Comparison of ENCODE assay signal across 15 cellular contexts in the genomic region with DNA sequence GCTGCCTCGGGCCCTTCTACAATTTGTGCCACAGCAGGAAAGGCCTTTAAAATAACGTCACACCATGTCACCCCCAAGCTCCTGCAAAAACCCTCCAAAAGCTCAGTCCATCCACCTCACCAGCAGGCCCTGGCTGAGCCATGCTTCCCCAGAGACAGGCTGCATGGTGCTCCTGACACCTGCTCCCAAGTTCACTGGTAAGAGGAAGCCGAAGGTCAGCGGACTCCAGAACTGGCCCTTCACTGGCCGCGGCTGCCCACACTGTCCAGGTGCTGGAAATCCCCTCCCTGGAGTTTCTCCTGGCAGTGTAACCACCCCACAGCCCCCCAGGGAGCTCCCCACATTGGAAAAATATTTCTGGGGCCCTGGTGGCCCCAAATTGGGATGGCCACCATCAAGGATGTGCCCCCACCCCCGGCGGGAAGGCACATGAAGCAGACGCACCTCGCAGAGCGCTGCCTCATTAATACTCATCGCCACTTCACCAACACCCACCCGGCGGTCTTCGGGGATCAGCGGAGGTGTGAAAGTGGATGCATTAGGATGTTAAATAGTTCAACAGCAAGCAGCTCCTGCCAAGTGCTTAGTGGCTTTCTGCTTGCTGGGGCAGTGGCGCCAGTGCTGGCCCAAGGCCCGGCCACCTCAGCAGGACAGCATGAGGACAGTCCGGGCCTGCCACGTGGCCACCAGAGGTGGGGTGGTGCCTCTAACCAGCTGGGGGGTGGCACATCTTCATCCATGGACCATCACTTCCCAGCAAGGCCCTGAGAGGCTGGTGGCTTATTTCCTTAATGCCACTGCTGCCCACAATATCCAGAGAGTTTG.
DNase-seq lines count a peak whose midpoint lies in the region; ATAC-seq and TF ChIP-seq lines count a peak whose summit lies in the region.
"Had no signal": no experiment of that assay in that cellular context is flagged by ENCODE, and none has a peak within 500 bp of the region (broad histone marks: within the 10 kb centered on the region; RNA-seq: fewer than 3 reads in every experiment).

No MANE protein-coding gene starts in this region.

- H3K4me3 ChIP-seq in right cardiac atrium (ENCODE audit: low read length) (no peak overlapping the region), body of pancreas (no peak overlapping the region), mesenchymal stem cell (ENCODE audit: insufficient read depth in 1 of 2, low read depth in 1 of 2, low read length in 2 of 2) (no peak overlapping the region)

- H3K27me3 Mint-ChIP-seq in activated T-cell treated with anti-CD3 and anti-CD28 coated beads, Interleukin-2, amount 50 U/mL, for 4 hours (ENCODE audit: low read depth) = no peaks in the 10 kb centered on the region

- H3K18ac ChIP-seq in mesenchymal stem cell (ENCODE audit: low read depth in 1 of 2, low read length in 2 of 2) = no peak overlapping the region

- no peak overlapping the region for H2BK120ac ChIP-seq in mesenchymal stem cell (ENCODE audit: low read depth, low read length)

- no peak overlapping the region for H4K91ac ChIP-seq in mesenchymal stem cell (ENCODE audit: low read length)

- H3K4me1 Mint-ChIP-seq in activated T-cell treated with anti-CD3 and anti-CD28 coated beads, Interleukin-2, amount 50 U/mL, for 4 hours (ENCODE audit: low read depth) = no peaks in the 10 kb centered on the region

- H3K4me1 ChIP-seq in right cardiac atrium (ENCODE audit: control insufficient read depth, insufficient read depth, low read length) (peaks cover 2% of the 10 kb centered on the region), body of pancreas (peaks cover 37% of the 10 kb centered on the region), mesenchymal stem cell (ENCODE audit: control insufficient read depth, insufficient read depth, low read depth, low read length) (peaks cover 24% of the 10 kb centered on the region)

- no peak overlapping the region for H2AFZ ChIP-seq in mesenchymal stem cell (ENCODE audit: low read depth, low read length)

- no peak overlapping the region for H3K4me3 Mint-ChIP-seq in activated T-cell treated with anti-CD3 and anti-CD28 coated beads, Interleukin-2, amount 50 U/mL, for 4 hours

- H3K9me3 ChIP-seq in right cardiac atrium (ENCODE audit: control insufficient read depth, low read length) (no peaks in the 10 kb centered on the region), body of pancreas (no peaks in the 10 kb centered on the region), mesenchymal stem cell (ENCODE audit: control insufficient read depth, low read length) (no peaks in the 10 kb centered on the region)
- H3K9me3 ChIP-seq: Caco-2 had no signal

- H3K36me3 Mint-ChIP-seq in activated T-cell treated with anti-CD3 and anti-CD28 coated beads, Interleukin-2, amount 50 U/mL, for 4 hours (ENCODE audit: insufficient read depth) = no peaks in the 10 kb centered on the region

- no peak overlapping the region for H3K4me2 ChIP-seq in mesenchymal stem cell (ENCODE audit: low read length, poor library complexity, severe bottlenecking)

- ATAC-seq in right cardiac atrium = peak; percentile 36 to 58
- ATAC-seq in Right ventricle myocardium inferior = no peak
- ATAC-seq in body of pancreas = peak; percentile 51
- no peak for ATAC-seq in GM18907 (IDR thresholded peaks at IDR 0.05; ENCODE audit: unreplicated experiment)
- no peak for ATAC-seq in activated T-cell treated with anti-CD3 and anti-CD28 coated beads, Interleukin-2, amount 50 U/mL, for 4 hours

- TF ChIP-seq POLR2A in body of pancreas (IDR thresholded peaks at IDR 0.05) = no peak

- no peak overlapping the region for H3K9ac ChIP-seq in mesenchymal stem cell (ENCODE audit: low read length)

- H3K27me3 ChIP-seq in right cardiac atrium (ENCODE audit: control insufficient read depth, insufficient read depth) (no peaks in the 10 kb centered on the region), body of pancreas (no peaks in the 10 kb centered on the region), mesenchymal stem cell (ENCODE audit: control insufficient read depth in 1 of 2, insufficient read depth in 1 of 2, low read length in 2 of 2) (peaks cover 6 to 53% of the 10 kb centered on the region in 2 experiments)

- no peak overlapping the region for H3K14ac ChIP-seq in mesenchymal stem cell (ENCODE audit: low read length in 2 of 2)

- no peaks in the 10 kb centered on the region for H3K9me3 Mint-ChIP-seq in activated T-cell treated with anti-CD3 and anti-CD28 coated beads, Interleukin-2, amount 50 U/mL, for 4 hours

- no peaks in the 10 kb centered on the region for H3K36me3 ChIP-seq in body of pancreas (replicated peaks in 1 of 2; ENCODE audit: insufficient read depth in 1 of 2, low read depth in 2 of 2)
- no peaks in the 10 kb centered on the region for H3K36me3 ChIP-seq in mesenchymal stem cell (ENCODE audit: control insufficient read depth in 1 of 2, insufficient read depth in 2 of 2, low read depth in 1 of 2, low read length in 2 of 2)

- no peak overlapping the region for H4K8ac ChIP-seq in mesenchymal stem cell (ENCODE audit: low read length)

- H3K27ac ChIP-seq in right cardiac atrium (ENCODE audit: low read length) = no peak overlapping the region
- H3K27ac ChIP-seq in body of pancreas = peak overlapping the region; percentile 79 to 90 (median 89)
- no peak overlapping the region for H3K27ac ChIP-seq in mesenchymal stem cell (ENCODE audit: low read length, poor library complexity, severe bottlenecking)

- no peak overlapping the region for H3K23ac ChIP-seq in mesenchymal stem cell (ENCODE audit: low read length in 2 of 2)

- no peaks in the 10 kb centered on the region for H3K79me1 ChIP-seq in mesenchymal stem cell (replicated peaks; ENCODE audit: low read length, poor library complexity, severe bottlenecking)

- H2BK5ac ChIP-seq in mesenchymal stem cell (ENCODE audit: low read depth, low read length, poor library complexity, severe bottlenecking) = no peak overlapping the region

- no peak overlapping the region for H2BK12ac ChIP-seq in mesenchymal stem cell (ENCODE audit: low read length in 2 of 2)

- intact Hi-C loops in right cardiac atrium (cut with DNase I) = no loop called here
- intact Hi-C loops in Right ventricle myocardium inferior (cut with DNase I) = no loop called here
- intact Hi-C loops in body of pancreas (cut with DNase I) = no loop called here

- 68% methylated on average over 20 of the region's 20 CpGs for WGBS in right cardiac atrium
- WGBS in body of pancreas, 2 donors = 81 to 86% methylated on average over 11 to 20 of the region's 20 CpGs
- 90% methylated on average over 19 of the region's 20 CpGs for WGBS in mesenchymal stem cell

- DNase-seq in right cardiac atrium (peak; percentile 44 to 82 (median 79)), Right ventricle myocardium inferior (ENCODE audit: missing footprints) (no peak), body of pancreas (peak; percentile 49 to 84 (median 72)), mesenchymal stem cell (no peak)
- no peak for DNase-seq in activated naive CD4-positive, alpha-beta T cell (lab: John Stamatoyannopoulos, UW)
- DNase-seq in activated T-cell treated with anti-CD3 and anti-CD28 coated beads, Interleukin-2, amount 50 U/mL, for 1 hour = no peak
- DNase-seq in activated T-cell treated with anti-CD3 and anti-CD28 coated beads, Interleukin-2, amount 50 U/mL, for 4 hours = no peak
- DNase-seq: Caco-2, KG1, NCI-H1092 treated with DMSO at 0.1 percent for 48 hours, NCI-H1694, NCI-H2107, NCI-H345, NCI-H526 treated with DMSO at 0.1 percent for 48 hours had no signal

- H2BK15ac ChIP-seq in mesenchymal stem cell (ENCODE audit: low read depth, poor library complexity, severe bottlenecking) = no peak overlapping the region

- H2AK5ac ChIP-seq in mesenchymal stem cell (ENCODE audit: low read length, severe bottlenecking) = peak overlapping the region; percentile 14

- no peak overlapping the region for H3K4ac ChIP-seq in mesenchymal stem cell (ENCODE audit: low read depth in 1 of 2, low read length in 2 of 2)

- TF ChIP-seq CTCF in body of pancreas (IDR thresholded peaks at IDR 0.05) = no peak

Comparison
In these comparisons a context has a peak if more than half of its experiments do, and no peak if none do; other contexts are left out.
1. ATAC-seq: peak in right cardiac atrium (2 of 2) and body of pancreas (single experiment); none in Right ventricle myocardium inferior (single experiment), GM18907 (single experiment) and activated T-cell treated with anti-CD3 and anti-CD28 coated beads, Interleukin-2, amount 50 U/mL, for 4 hours (0 of 2).
2. DNase-seq: peak in right cardiac atrium (3 of 3) and body of pancreas (4 of 4); none in Right ventricle myocardium inferior (single experiment), mesenchymal stem cell (single experiment), activated naive CD4-positive, alpha-beta T cell (0 of 4), activated T-cell treated with anti-CD3 and anti-CD28 coated beads, Interleukin-2, amount 50 U/mL, for 1 hour (single experiment) and activated T-cell treated with anti-CD3 and anti-CD28 coated beads, Interleukin-2, amount 50 U/mL, for 4 hours (single experiment).
3. H3K27ac ChIP-seq: peak in body of pancreas (4 of 4); none in right cardiac atrium (single experiment) and mesenchymal stem cell (single experiment).